In genomic region chr19:14571695-14572490, GRCh38 we compare ENCODE assay signal across 8 cellular contexts. TPM values are rescaled to one million over a fixed set of nuclear protein-coding genes. Genes with fewer than 3 reads are reported as not detected.
A peak's percentile ranks its signal among the peaks of the same experiment; 100 is the strongest.
DNase-seq lines count a peak whose midpoint lies in the region; ATAC-seq and TF ChIP-seq lines count a peak whose summit lies in the region.

NDUFB7 (minus strand) TSS chr19:14572066; CDS start chr19:14572000, 66 bp downstream.

- H3K27ac Mint-ChIP-seq in CD14-positive monocyte, result peak within 1 kb of the TSS; percentile 88 to 95 (median 92)

- intact Hi-C loops in CD14-positive monocyte (cut with micrococcal nuclease) (loop anchor here (2.0 to 10.0 kb wide), 4 partner anchors 100 to 203 kb away; partner anchors contain the start of genes ADGRE2 (in 1 of the 2) and ADGRE3 (in 1 of the 2)), left lung (cut with DNase I) (loop anchor here in 1 of 2 donors (10.0 kb wide), 1 partner anchor 123 kb away; the partner anchor contains the start of gene ZNF333)

- no peaks in the 10 kb centered on the region for H3K9me3 ChIP-seq in left lung

- no peaks in the 10 kb centered on the region for H3K9me3 Mint-ChIP-seq in CD14-positive monocyte

- peaks cover 0 to 13% of the 10 kb centered on the region in 2 donors for H3K36me3 ChIP-seq in left lung

- H3K27me3 ChIP-seq in left lung, result no peaks in the 10 kb centered on the region

- H3K4me1 ChIP-seq in left lung, result peaks cover 14 to 39% of the 10 kb centered on the region in 2 donors

- H3K4me1 Mint-ChIP-seq in CD14-positive monocyte, result peaks cover 43% of the 10 kb centered on the region

- H3K27me3 Mint-ChIP-seq in CD14-positive monocyte (ENCODE audit: low read depth in 3 of 3), result no peaks in the 10 kb centered on the region

- peak within 1 kb of the TSS; percentile 82 to 84 for H3K4me3 ChIP-seq in left lung

- H3K36me3 Mint-ChIP-seq in CD14-positive monocyte, result peaks cover 13 to 25% of the 10 kb centered on the region in 2 donors

- TF ChIP-seq CTCF in CD14-positive monocyte (IDR thresholded peaks at IDR 0.05) (peak; percentile 83), left lung (IDR thresholded peaks at IDR 0.05) (peak; percentile 68 to 69)

- peak within 1 kb of the TSS; percentile 53 to 73 for H3K27ac ChIP-seq in left lung

- ATAC-seq in GM19351 (IDR thresholded peaks at IDR 0.05; ENCODE audit: unreplicated experiment) (peak; percentile 85), HG03521 (IDR thresholded peaks at IDR 0.05; ENCODE audit: unreplicated experiment) (peak; percentile 80), left lung (peak; percentile 97)

- H3K4me3 Mint-ChIP-seq in CD14-positive monocyte, result peak within 1 kb of the TSS; percentile 91 to 94

- DNase-seq in CD14-positive monocyte (ENCODE audit: low spot score) (peak; percentile 93), NCI-H69 (lab: John Stamatoyannopoulos, UW) (peak; percentile 98), dedifferentiated amniotic fluid mesenchymal stem cell (ENCODE audit: extremely low spot score) (peak; percentile 86), left lung (peak; percentile 93 to 97)
- DNase-seq in activated CD4-positive, alpha-beta T cell treated with anti-CD3 and anti-CD28 coated beads, Interleukin-2, amount 50 U/mL, for 1 hour, result peak; percentile 83
- peak; percentile 80 to 82 for DNase-seq in stimulated activated CD4-positive, alpha-beta T cell treated with anti-CD3 and anti-CD28 coated beads, Interleukin-2, amount 100 ng/mL, for 48 hours

RNA-seq across cellular contexts. Expression of gene NDUFB7, which starts in this region (rescaled TPM):
- 100 to 1,000 TPM; 204 to 313 TPM for polyA plus RNA-seq in CD14-positive monocyte
- 100 to 1,000 TPM; 112 to 125 TPM for total RNA-seq in left lung

Comparison
In these comparisons a context has a peak if more than half of its experiments do, and no peak if none do; other contexts are left out.
1. Peak in every context shown above with its lines: DNase-seq, ATAC-seq, H3K4me3 ChIP-seq and H3K27ac ChIP-seq.